ENCODE assay signal across 12 cellular contexts in the genomic region with DNA sequence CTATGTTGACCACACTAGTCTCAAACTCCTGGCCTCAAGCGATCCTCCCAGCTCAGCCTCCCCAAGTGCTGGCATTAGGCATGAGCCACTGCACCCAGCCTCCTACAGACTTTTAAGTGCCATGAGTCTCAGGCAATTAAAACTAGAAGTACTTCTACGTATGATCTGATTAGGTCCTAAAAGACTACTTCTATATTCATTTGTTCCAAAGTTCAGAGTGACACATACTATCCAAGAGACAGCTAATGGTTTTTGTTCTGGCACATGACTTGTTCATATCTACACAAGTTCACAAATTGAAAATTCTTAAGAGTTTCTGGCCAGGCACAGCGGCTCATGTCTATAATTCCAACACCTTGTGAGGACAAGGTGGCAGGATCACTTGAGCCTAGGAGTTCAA.
"Had no signal": no experiment of that assay in that cellular context is flagged by ENCODE, and none has a peak within 500 bp of the region (broad histone marks: within the 10 kb centered on the region; RNA-seq: fewer than 3 reads in every experiment).

No MANE protein-coding gene starts in this region.

- H3K4me1 Mint-ChIP-seq: stimulated activated memory B cell treated with anti-CD40 and anti-IgM and Interleukin-4, amounts not matched to agents 10 μg/mL and 1 μg/mL and 100 μg/mL, for 72 hours had no signal

- H3K9me3 Mint-ChIP-seq: activated CD4-positive, alpha-beta T cell treated with anti-CD3 and anti-CD28 coated beads, Interleukin-2, amount 10 ng/mL, durations not matched to agents 7 days and 5 days; nephron progenitor cell; stimulated activated memory B cell treated with anti-CD40 and anti-IgM and Interleukin-4, amounts not matched to agents 10 μg/mL and 1 μg/mL and 100 μg/mL, for 72 hours had no signal

- H3K4me3 ChIP-seq: cardiac muscle cell, esophagus squamous epithelium, heart right ventricle, left ventricle myocardium inferior, sigmoid colon, upper lobe of left lung had no signal

- H3K36me3 ChIP-seq: cardiac muscle cell, esophagus squamous epithelium, heart right ventricle, left ventricle myocardium inferior, sigmoid colon, upper lobe of left lung had no signal

- ATAC-seq: heart right ventricle; stimulated activated memory B cell treated with anti-CD40 and anti-IgM and Interleukin-4, amounts not matched to agents 10 μg/mL and 1 μg/mL and 100 μg/mL, for 72 hours had no signal

- H3K27ac Mint-ChIP-seq: activated CD4-positive, alpha-beta T cell treated with anti-CD3 and anti-CD28 coated beads, Interleukin-2, amount 10 ng/mL, durations not matched to agents 7 days and 5 days; nephron progenitor cell; stimulated activated memory B cell treated with anti-CD40 and anti-IgM and Interleukin-4, amounts not matched to agents 10 μg/mL and 1 μg/mL and 100 μg/mL, for 72 hours had no signal

- H3K27ac ChIP-seq: cardiac muscle cell, esophagus squamous epithelium, heart right ventricle, left ventricle myocardium inferior, sigmoid colon, upper lobe of left lung had no signal

- H3K4me3 Mint-ChIP-seq: activated CD4-positive, alpha-beta T cell treated with anti-CD3 and anti-CD28 coated beads, Interleukin-2, amount 10 ng/mL, durations not matched to agents 7 days and 5 days; nephron progenitor cell; stimulated activated memory B cell treated with anti-CD40 and anti-IgM and Interleukin-4, amounts not matched to agents 10 μg/mL and 1 μg/mL and 100 μg/mL, for 72 hours had no signal

- H3K9me3 ChIP-seq: esophagus squamous epithelium, heart right ventricle, left ventricle myocardium inferior, sigmoid colon, upper lobe of left lung had no signal

- DNase-seq: activated CD4-positive, alpha-beta T cell treated with anti-CD3 and anti-CD28 coated beads, Interleukin-2, amount 10 ng/mL, durations not matched to agents 7 days and 5 days; esophagus squamous epithelium; foreskin fibroblast; heart right ventricle; left ventricle myocardium inferior; mesenchymal stem cell; nephron progenitor cell; sigmoid colon; T-helper 9 cell; upper lobe of left lung had no signal

- H3K27me3 Mint-ChIP-seq: activated CD4-positive, alpha-beta T cell treated with anti-CD3 and anti-CD28 coated beads, Interleukin-2, amount 10 ng/mL, durations not matched to agents 7 days and 5 days; stimulated activated memory B cell treated with anti-CD40 and anti-IgM and Interleukin-4, amounts not matched to agents 10 μg/mL and 1 μg/mL and 100 μg/mL, for 72 hours had no signal

- H3K27me3 ChIP-seq: cardiac muscle cell, esophagus squamous epithelium, heart right ventricle, sigmoid colon, upper lobe of left lung had no signal
